In the genomic region with DNA sequence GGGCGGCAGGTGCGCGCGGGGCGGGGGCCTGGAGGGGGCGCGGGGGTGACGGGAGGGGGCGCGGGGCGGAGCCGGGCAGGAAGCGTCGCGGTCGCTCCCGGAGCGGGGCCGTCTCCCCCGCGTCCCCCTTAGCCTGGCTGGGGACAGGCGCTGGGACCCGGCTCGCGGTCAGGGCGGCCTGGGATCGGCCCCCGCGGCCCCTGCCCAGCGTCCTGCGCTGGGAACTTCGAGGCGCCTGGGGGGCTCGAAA, we compare ENCODE assay signal across 10 cellular contexts.
DNase-seq lines count a peak whose midpoint lies in the region; ATAC-seq and TF ChIP-seq lines count a peak whose summit lies in the region.
"Had no signal": no experiment of that assay in that cellular context is flagged by ENCODE, and none has a peak within 500 bp of the region (broad histone marks: within the 10 kb centered on the region; RNA-seq: fewer than 3 reads in every experiment).

No MANE protein-coding gene starts in this region.

- H3K4me1 Mint-ChIP-seq in immature natural killer cell = peaks cover 0 to 7% of the 10 kb centered on the region in 2 donors

- H3K4me3 Mint-ChIP-seq in immature natural killer cell = no peak overlapping the region

- H3K9me2 ChIP-seq in MM.1S (replicated peaks; ENCODE audit: insufficient read depth, low read length) = no peaks in the 10 kb centered on the region

- H3K79me2 ChIP-seq in MM.1S (ENCODE audit: low read length) (no peaks in the 10 kb centered on the region), parathyroid adenoma (no peaks in the 10 kb centered on the region)

- no peaks in the 10 kb centered on the region for H4K20me1 ChIP-seq in MM.1S (ENCODE audit: insufficient read depth, low read length)

- H3K9me3 ChIP-seq in MM.1S (replicated peaks; ENCODE audit: insufficient read depth, low read length) = no peaks in the 10 kb centered on the region
- H3K9me3 ChIP-seq in esophagus (ENCODE audit: control insufficient read depth in 2 of 2, insufficient read depth in 1 of 2, low read depth in 1 of 2, low read length in 1 of 2) = no peaks in the 10 kb centered on the region
- H3K9me3 ChIP-seq in parathyroid adenoma (ENCODE audit: control insufficient read depth, low read length) = no peaks in the 10 kb centered on the region

- ATAC-seq in HG02840 (IDR thresholded peaks at IDR 0.05; ENCODE audit: low FRiP score, unreplicated experiment) (no peak), GM18858 (IDR thresholded peaks at IDR 0.05; ENCODE audit: unreplicated experiment) (no peak)

- H3K36me3 ChIP-seq in MM.1S (replicated peaks; ENCODE audit: insufficient read depth, low read length) (no peaks in the 10 kb centered on the region), esophagus (ENCODE audit: control insufficient read depth in 2 of 2, insufficient read depth in 2 of 2, low read length in 1 of 2) (no peaks in the 10 kb centered on the region), parathyroid adenoma (ENCODE audit: control insufficient read depth, insufficient read depth, low read length) (no peaks in the 10 kb centered on the region)

- H3K27me3 ChIP-seq in MM.1S (replicated peaks; ENCODE audit: insufficient read depth, low read length) = peaks cover 74% of the 10 kb centered on the region
- H3K27me3 ChIP-seq in esophagus (ENCODE audit: control insufficient read depth in 1 of 2, insufficient read depth in 2 of 2, low read length in 2 of 2) = peaks cover 0 to 21% of the 10 kb centered on the region in 2 donors
- H3K27me3 ChIP-seq in parathyroid adenoma (ENCODE audit: control insufficient read depth, insufficient read depth, low read length) = no peaks in the 10 kb centered on the region

- H3K27ac ChIP-seq in C4-2B = peak overlapping the region; percentile 50
- no peak overlapping the region for H3K27ac ChIP-seq in MM.1S (ENCODE audit: low read length)
- H3K27ac ChIP-seq in esophagus (ENCODE audit: low read depth in 2 of 2, low read length in 1 of 2) = no peak overlapping the region
- no peak overlapping the region for H3K27ac ChIP-seq in parathyroid adenoma

- H3K9me3 Mint-ChIP-seq in immature natural killer cell = no peaks in the 10 kb centered on the region

- no peak for TF ChIP-seq CTCF in C4-2B (conservative IDR thresholded peaks at IDR 0.05)
- no peak for TF ChIP-seq CTCF in MM.1S (IDR thresholded peaks at IDR 0.05; ENCODE audit: low read length)
- TF ChIP-seq CTCF in parathyroid adenoma (IDR thresholded peaks at IDR 0.05) = no peak

- H3K9ac ChIP-seq in MM.1S (ENCODE audit: low read length) = peak overlapping the region; percentile 18; the same call in 1 of the 2 replicates
- no peak overlapping the region for H3K9ac ChIP-seq in parathyroid adenoma

- H3K27ac Mint-ChIP-seq in immature natural killer cell = no peak overlapping the region

- H2AFZ ChIP-seq in MM.1S (ENCODE audit: low read length) (peak overlapping the region; percentile 56; the same call in 1 of the 2 replicates), parathyroid adenoma (peak overlapping the region; percentile 53)

- 0 to 2% methylated on average over 6 to 33 of the region's 34 CpGs for WGBS in esophagus, 2 donors

- peak overlapping the region; percentile 95 for H3K4me2 ChIP-seq in MM.1S (ENCODE audit: low read depth, low read length)
- peak overlapping the region; percentile 97 for H3K4me2 ChIP-seq in parathyroid adenoma (ENCODE audit: low read length)

- DNase-seq in MM.1S (no peak), immature natural killer cell (no peak)
- DNase-seq in stimulated activated CD4-positive, alpha-beta T cell treated with anti-CD3 and anti-CD28 coated beads, Interleukin-1b, Interleukin-23, amount 100 ng/mL, for 48 hours = no peak
- DNase-seq: foreskin fibroblast, Kasumi-1 had no signal

- no peaks in the 10 kb centered on the region for H3K36me3 Mint-ChIP-seq in immature natural killer cell

- H3K4me1 ChIP-seq in MM.1S (ENCODE audit: low read length) (peaks cover 9% of the 10 kb centered on the region), esophagus (ENCODE audit: control insufficient read depth in 2 of 2, insufficient read depth in 2 of 2, low read length in 1 of 2) (peaks cover 6 to 18% of the 10 kb centered on the region in 2 donors), parathyroid adenoma (no peaks in the 10 kb centered on the region)

- peaks cover 0 to 6% (median 0%) of the 10 kb centered on the region in 3 donors for H3K27me3 Mint-ChIP-seq in immature natural killer cell (ENCODE audit: low read depth in 3 of 3)

- H3K4me3 ChIP-seq in MM.1S (ENCODE audit: low read length) = peak overlapping the region; percentile 59
- H3K4me3 ChIP-seq in esophagus (ENCODE audit: low read depth in 1 of 2, low read length in 2 of 2) = peak overlapping the region; percentile 17 to 42
- H3K4me3 ChIP-seq in parathyroid adenoma (ENCODE audit: low read depth, low read length) = peak overlapping the region; percentile 54

- H3F3A ChIP-seq in MM.1S (ENCODE audit: insufficient read depth, low read length) = no peaks in the 10 kb centered on the region
